ENCODE assay signal across 23 cellular contexts in the genomic region with DNA sequence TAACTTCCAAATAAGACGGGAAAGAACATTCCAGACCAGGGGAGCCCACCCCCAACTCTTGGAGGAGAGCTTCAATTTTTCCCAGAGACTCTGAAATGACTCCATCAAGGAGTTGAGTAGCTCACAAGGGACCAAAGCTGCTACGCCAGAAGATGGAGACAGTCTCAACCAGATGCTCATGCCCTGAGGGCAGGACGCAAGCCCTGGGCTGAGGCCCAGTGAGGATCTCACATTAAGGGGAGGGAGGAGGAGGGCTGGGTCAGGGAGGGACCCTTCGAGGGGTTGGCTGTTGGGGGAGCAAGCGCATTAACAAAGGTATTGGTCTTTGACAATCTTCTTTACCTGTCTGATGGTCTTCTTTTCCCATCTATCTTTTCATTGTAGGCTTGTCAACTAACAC.
DNase-seq lines count a peak whose midpoint lies in the region; ATAC-seq, FAIRE-seq and TF ChIP-seq lines count a peak whose summit lies in the region.
"Had no signal": no experiment of that assay in that cellular context is flagged by ENCODE, and none has a peak within 500 bp of the region (broad histone marks: within the 10 kb centered on the region; RNA-seq: fewer than 3 reads in every experiment).

No MANE protein-coding gene starts in this region.

- no peak for TF ChIP-seq CTCF in breast epithelium (IDR thresholded peaks at IDR 0.05)
- no peak for TF ChIP-seq CTCF in MCF 10A (IDR thresholded peaks at IDR 0.05; ENCODE audit: unreplicated experiment)
- TF ChIP-seq CTCF in H1 (IDR thresholded peaks at IDR 0.05; ENCODE audit: control extremely low read depth in 1 of 3, insufficient read depth in 1 of 3, low read depth in 1 of 3, low read length in 3 of 3), result no peak; a peak in 1 of 4 replicates

- H3K4me1 ChIP-seq in breast epithelium, result peaks cover 0 to 5% of the 10 kb centered on the region in 2 donors
- H3K4me1 ChIP-seq in H1 (replicated peaks in 1 of 4; ENCODE audit: control insufficient read depth in 3 of 4, insufficient read depth in 4 of 4, low read length in 3 of 4), result peaks cover 0 to 4% (median 1%) of the 10 kb centered on the region in 4 experiments; a peak in 1 of 7 replicates
- H3K4me1 ChIP-seq: SJCRH30 had no signal

- H3K36me3 ChIP-seq in breast epithelium (no peaks in the 10 kb centered on the region), H1 (ENCODE audit: control insufficient read depth in 2 of 4, insufficient read depth in 4 of 4, low read length in 3 of 4) (no peaks in the 10 kb centered on the region)
- H3K36me3 ChIP-seq: SJCRH30 had no signal

- H4K8ac ChIP-seq in H1 (ENCODE audit: extremely low read depth, insufficient read depth, low read length), result no peak overlapping the region

- H3K27ac Mint-ChIP-seq in MCF 10A (ENCODE audit: low read depth, unreplicated experiment) (no peak overlapping the region), naive B cell (peak overlapping the region in 4 of 6 donors; percentile 28 to 87 (median 62))

- H3K4me3 Mint-ChIP-seq in MCF 10A (ENCODE audit: unreplicated experiment) (no peak overlapping the region), naive B cell (no peak overlapping the region)
- H3K4me3 Mint-ChIP-seq: CD14-positive monocyte had no signal

- TF ChIP-seq POLR2A in breast epithelium (IDR thresholded peaks at IDR 0.05), result no peak
- TF ChIP-seq POLR2A in H1 (IDR thresholded peaks at IDR 0.05; ENCODE audit: control extremely low read depth in 1 of 2, low read depth in 2 of 2, low read length in 2 of 2), result no peak

- no peak overlapping the region for H2BK12ac ChIP-seq in H1 (ENCODE audit: low read depth, low read length)

- WGBS in H1 (ENCODE audit: extremely low coverage in 1 of 2, insufficient coverage in 1 of 2, insufficient read length in 1 of 2, insufficient replicate concordance in 2 of 2, low coverage in 1 of 2, low lambda C conversion rate in 2 of 2, missing lambda C conversion rate in 1 of 2), 2 experiments, result 56% methylated on average over 4 of the region's 5 CpGs; no CpG with 5 or more reads in 1 of the 2 experiments

- H3K27me3 ChIP-seq in breast epithelium, result no peaks in the 10 kb centered on the region
- peaks cover 0 to 2% (median 0%) of the 10 kb centered on the region in 4 experiments; a peak in 1 of 7 replicates for H3K27me3 ChIP-seq in H1 (replicated peaks in 1 of 4; ENCODE audit: control insufficient read depth in 3 of 4, extremely low read depth in 1 of 4, insufficient read depth in 3 of 4, low read length in 3 of 4)
- H3K27me3 ChIP-seq: SJCRH30 had no signal

- ATAC-seq in naive B cell (ENCODE audit: low read depth in 2 of 2) (no peak), GM19328 (IDR thresholded peaks at IDR 0.05; ENCODE audit: unreplicated experiment) (no peak)

- H3K9me3 Mint-ChIP-seq in MCF 10A (ENCODE audit: unreplicated experiment), result no peaks in the 10 kb centered on the region
- no peaks in the 10 kb centered on the region for H3K9me3 Mint-ChIP-seq in naive B cell

- no peak overlapping the region for H3K18ac ChIP-seq in H1 (ENCODE audit: extremely low read depth, low read length)

- H3K79me2 ChIP-seq in H1 (ENCODE audit: control insufficient read depth in 1 of 2, insufficient read depth in 2 of 2, low read length in 2 of 2), result no peaks in the 10 kb centered on the region

- no peak overlapping the region for H4K5ac ChIP-seq in H1 (ENCODE audit: insufficient read length, low read depth, low read length)

- no peak for TF ChIP-seq EP300 in H1 (IDR thresholded peaks at IDR 0.05; ENCODE audit: borderline replicate concordance in 1 of 2, low read depth in 2 of 2, low read length in 2 of 2)

- no peak overlapping the region for H2BK20ac ChIP-seq in H1 (ENCODE audit: low read length)

- H3K4me1 Mint-ChIP-seq in MCF 10A (ENCODE audit: insufficient read depth, unreplicated experiment) (peaks cover 20% of the 10 kb centered on the region), naive B cell (peaks cover 33 to 57% (median 54%) of the 10 kb centered on the region in 3 donors)

- no peak overlapping the region for H3K9ac ChIP-seq in H1 (replicated peaks in 1 of 4; ENCODE audit: extremely low read depth in 1 of 4, low read depth in 3 of 4, low read length in 3 of 4)

- no peak overlapping the region for H2AK5ac ChIP-seq in H1 (ENCODE audit: low read depth, low read length)

- H2AFZ ChIP-seq in H1 (ENCODE audit: low read length), result peak overlapping the region; percentile 24

- H3K36me3 Mint-ChIP-seq in MCF 10A (ENCODE audit: insufficient read depth, unreplicated experiment) (peaks cover 4% of the 10 kb centered on the region), naive B cell (peaks cover 0 to 7% of the 10 kb centered on the region in 2 donors)
- H3K36me3 Mint-ChIP-seq: CD14-positive monocyte had no signal

- no peak overlapping the region for H3K4ac ChIP-seq in H1 (replicated peaks; ENCODE audit: insufficient read length, low read depth, low read length)

- no peaks in the 10 kb centered on the region for H4K20me1 ChIP-seq in H1 (replicated peaks in 1 of 2; ENCODE audit: control insufficient read depth in 1 of 2, insufficient read depth in 2 of 2, low read length in 2 of 2)

- H2BK120ac ChIP-seq in H1 (replicated peaks; ENCODE audit: low read depth, low read length), result no peak overlapping the region

- BruUV-seq in MCF 10A (replicated peaks; lab: Mats Ljungman, UMichigan), result no TSS peak

- peak overlapping the region; percentile 29 to 55 for H3K27ac ChIP-seq in breast epithelium
- no peak overlapping the region for H3K27ac ChIP-seq in H1 (ENCODE audit: low read depth, low read length)
- H3K27ac ChIP-seq: 22Rv1, HL-60, SJCRH30 had no signal

- H3K14ac ChIP-seq in H1 (ENCODE audit: insufficient read length), result no peak overlapping the region

- no peak for FAIRE-seq in H1 (lab: Jason Lieb, UNC)
- FAIRE-seq: RCC 7860 had no signal

- no peak overlapping the region for H2BK5ac ChIP-seq in H1 (ENCODE audit: low read depth, low read length)

- H3K27me3 Mint-ChIP-seq in MCF 10A (ENCODE audit: insufficient read depth, unreplicated experiment) (no peaks in the 10 kb centered on the region), naive B cell (no peaks in the 10 kb centered on the region)

- H3K56ac ChIP-seq in H1 (replicated peaks; ENCODE audit: insufficient read length, low read depth, low read length), result no peak overlapping the region

- intact Hi-C loops in breast epithelium (cut with DNase I; ENCODE audit: low total_unique reads) (no loop called here), MCF 10A (cut with micrococcal nuclease) (no loop called here)

- H3K23ac ChIP-seq in H1 (ENCODE audit: insufficient read length), result no peak overlapping the region

- no peaks in the 10 kb centered on the region for H3K79me1 ChIP-seq in H1 (ENCODE audit: low read depth, low read length)

- no peak overlapping the region for H2BK15ac ChIP-seq in H1 (ENCODE audit: low read length)

- no peak overlapping the region for H3K4me2 ChIP-seq in H1 (ENCODE audit: insufficient read depth in 1 of 2, low read depth in 2 of 2, low read length in 2 of 2)

- no peak overlapping the region for H4K91ac ChIP-seq in H1 (replicated peaks; ENCODE audit: insufficient read length, low read length)

- H3K23me2 ChIP-seq in H1 (ENCODE audit: low read depth, low read length), result no peaks in the 10 kb centered on the region

- H3K9me3 ChIP-seq in breast epithelium (no peaks in the 10 kb centered on the region), H1 (ENCODE audit: insufficient read depth in 2 of 2, low read depth in 1 of 2, low read length in 1 of 2) (no peaks in the 10 kb centered on the region)
- H3K9me3 ChIP-seq: SJCRH30 had no signal

- peak in 1 of 2 experiments; percentile 25; a peak in 2 of 4 replicates for TF ChIP-seq RAD21 in H1 (IDR thresholded peaks at IDR 0.05 in 1 of 2, conservative IDR thresholded peaks at IDR 0.05 in 1 of 2; ENCODE audit: low read depth in 2 of 2, low read length in 2 of 2)

- CTCF ChIA-PET in MCF 10A (lab: Yijun Ruan, JAX), result interaction anchor here (0.6 to 1.5 kb wide), 7 partner anchors 9 to 832 kb away, joined by 3 to 9 read pairs (median 3); no protein-coding TSS in a partner anchor
- CTCF ChIA-PET in H1 (lab: Charles Lee; ENCODE audit: partially characterized antibody), result interaction anchor here (0.8 to 2.3 kb wide), 9 partner anchors 10 to 253 kb away, joined by 3 to 25 read pairs (median 3); no protein-coding TSS in a partner anchor

- POLR2A ChIA-PET in MCF 10A (lab: Yijun Ruan, JAX), result interaction anchor here (0.6 to 2.3 kb wide), 6 partner anchors 10 to 344 kb away, joined by 3 to 15 read pairs (median 9); no protein-coding TSS in a partner anchor
- POLR2A ChIA-PET in H1 (lab: Charles Lee; ENCODE audit: partially characterized antibody), result interaction anchor here (1.4 kb wide), 1 partner anchor 12 kb away, joined by 3 read pairs; no protein-coding TSS in a partner anchor

- H3K4me3 ChIP-seq in breast epithelium, result no peak overlapping the region
- H3K4me3 ChIP-seq in H1 (ENCODE audit: extremely low read depth in 1 of 4, insufficient read depth in 2 of 4, low read depth in 3 of 4, low read length in 4 of 4), result no peak overlapping the region
- H3K4me3 ChIP-seq: SJCRH30 had no signal

- no peak for DNase-seq in breast epithelium (ENCODE audit: low spot score in 2 of 2)
- no peak for DNase-seq in MCF 10A (ENCODE audit: unreplicated experiment)
- DNase-seq in H1 (ENCODE audit: low read depth in 1 of 2, low spot score in 2 of 2), result no peak
- DNase-seq in naive B cell, result no peak
- no peak for DNase-seq in UCSD-AML1 (lab: John Stamatoyannopoulos, UW; ENCODE audit: unreplicated experiment)
- no peak for DNase-seq in islet precursor cell
- DNase-seq in hypothalamus (lab: John Stamatoyannopoulos, UW), result no peak
- DNase-seq: AML-193, GF-D8, HCEC 1CT, MV-4-11, NCI-H1417, NCI-H1694 treated with DMSO at 0.1 percent for 48 hours, NCI-H2081 treated with DMSO at 0.1 percent for 48 hours, NCI-H2171 treated with DMSO at 0.1 percent for 48 hours, NCI-H524 treated with DMSO at 0.1 percent for 48 hours, OCI-M1, SJCRH30 had no signal

TF ChIP-seq in H1, 55 proteins besides CTCF, POLR2A, EP300 and RAD21:
- TF ChIP-seq FOSL1 (IDR thresholded peaks at IDR 0.05; ENCODE audit: insufficient read depth, low read depth, low read length) (no peak), SP2 (IDR thresholded peaks at IDR 0.05; ENCODE audit: low read length) (no peak), MAX (IDR thresholded peaks at IDR 0.05) (no peak), EGR1 (IDR thresholded peaks at IDR 0.05; ENCODE audit: borderline replicate concordance, low read depth, low read length) (no peak), POU5F1 (IDR thresholded peaks at IDR 0.05; ENCODE audit: low read depth, low read length) (no peak), BRCA1 (IDR thresholded peaks at IDR 0.05; ENCODE audit: low read depth, low read length) (no peak), KDM4A (IDR thresholded peaks at IDR 0.05; ENCODE audit: low read depth, low read length, severe bottlenecking) (no peak), HDAC6 (IDR thresholded peaks at IDR 0.05; ENCODE audit: low read depth, low read length) (no peak), TAF1 (IDR thresholded peaks at IDR 0.05; ENCODE audit: low read depth, low read length) (no peak), KDM5A (IDR thresholded peaks at IDR 0.05; ENCODE audit: low read length) (no peak)
TF ChIP-seq in H1: peak in this region for 0.
